In genomic region chr15:57297163-57297593, GRCh38 we compare ENCODE assay signal across 17 cellular contexts.
DNase-seq lines count a peak whose midpoint lies in the region; ATAC-seq, FAIRE-seq and TF ChIP-seq lines count a peak whose summit lies in the region.
"Had no signal": no experiment of that assay in that cellular context is flagged by ENCODE, and none has a peak within 500 bp of the region (broad histone marks: within the 10 kb centered on the region; RNA-seq: fewer than 3 reads in every experiment).

No MANE protein-coding gene starts in this region.

- DNase-seq in breast epithelium (ENCODE audit: low spot score in 2 of 2) (no peak), MCF 10A (ENCODE audit: unreplicated experiment) (no peak), NCI-H510A (lab: John Stamatoyannopoulos, UW) (peak; percentile 55), H1 (ENCODE audit: low read depth in 1 of 2, low spot score in 2 of 2) (peak in 1 of 2 experiments; percentile 46), midbrain (lab: John Stamatoyannopoulos, UW) (no peak), Kasumi-1 (lab: John Stamatoyannopoulos, UW) (no peak)
- no peak for DNase-seq in effector memory CD4-positive, alpha-beta T cell
- DNase-seq: islet precursor cell; NK-92 treated with Interleukin-12 subunit alpha and Interleukin-12 subunit beta, amount 100 ng/mL, for 24 hours; stimulated activated CD4-positive, alpha-beta T cell treated with anti-CD3 and anti-CD28 coated beads, Interleukin-12 subunit alpha, Interleukin-12 subunit beta, amount 100 ng/mL, for 4 hours had no signal

- no peaks in the 10 kb centered on the region for H3K27me3 ChIP-seq in breast epithelium
- no peaks in the 10 kb centered on the region for H3K27me3 ChIP-seq in H1 (replicated peaks in 1 of 4; ENCODE audit: control insufficient read depth in 3 of 4, extremely low read depth in 1 of 4, insufficient read depth in 3 of 4, low read length in 3 of 4)
- no peaks in the 10 kb centered on the region for H3K27me3 ChIP-seq in effector memory CD4-positive, alpha-beta T cell (replicated peaks; ENCODE audit: control insufficient read depth, insufficient read depth, low read length, poor library complexity, severe bottlenecking)
- H3K27me3 ChIP-seq: cardiac muscle cell, gastroesophageal sphincter, SJSA1 had no signal

- no peak for TF ChIP-seq RAD21 in H1 (IDR thresholded peaks at IDR 0.05 in 1 of 2, conservative IDR thresholded peaks at IDR 0.05 in 1 of 2; ENCODE audit: low read depth in 2 of 2, low read length in 2 of 2)

- H2BK120ac ChIP-seq in H1 (replicated peaks; ENCODE audit: low read depth, low read length) = no peak overlapping the region

- H2AFZ ChIP-seq in H1 (ENCODE audit: low read length) = no peak overlapping the region

- ATAC-seq in GM21423 (IDR thresholded peaks at IDR 0.05; ENCODE audit: unreplicated experiment) = no peak
- ATAC-seq: gastroesophageal sphincter had no signal

- CTCF ChIA-PET in MCF 10A (lab: Yijun Ruan, JAX) (interaction anchor here (0.6 to 1.3 kb wide), 7 partner anchors 10 to 820 kb away, joined by 3 to 6 read pairs (median 3); no protein-coding TSS in a partner anchor), H1 (lab: Charles Lee; ENCODE audit: partially characterized antibody) (interaction anchor here (0.8 to 1.9 kb wide), 10 partner anchors 9 to 806 kb away, joined by 3 to 9 read pairs (median 4); no protein-coding TSS in a partner anchor)

- H3K9me3 ChIP-seq in breast epithelium (no peaks in the 10 kb centered on the region), H1 (ENCODE audit: insufficient read depth in 2 of 2, low read depth in 1 of 2, low read length in 1 of 2) (no peaks in the 10 kb centered on the region)
- H3K9me3 ChIP-seq in effector memory CD4-positive, alpha-beta T cell (ENCODE audit: control insufficient read depth, low read length) = no peaks in the 10 kb centered on the region
- H3K9me3 ChIP-seq: gastroesophageal sphincter, prostate gland, SJSA1 had no signal

- no peak overlapping the region for H4K5ac ChIP-seq in H1 (ENCODE audit: insufficient read length, low read depth, low read length)

- H4K91ac ChIP-seq in H1 (replicated peaks; ENCODE audit: insufficient read length, low read length) = no peak overlapping the region

- no peak overlapping the region for H3K18ac ChIP-seq in H1 (ENCODE audit: extremely low read depth, low read length)

- 87% methylated on average over 3 of the region's 3 CpGs; no CpG with 5 or more reads in 1 of the 2 experiments for WGBS in H1 (ENCODE audit: extremely low coverage in 1 of 2, insufficient coverage in 1 of 2, insufficient read length in 1 of 2, insufficient replicate concordance in 2 of 2, low coverage in 1 of 2, low lambda C conversion rate in 2 of 2, missing lambda C conversion rate in 1 of 2), 2 experiments

- no peak overlapping the region for H3K14ac ChIP-seq in H1 (ENCODE audit: insufficient read length)

- no peak overlapping the region for H4K8ac ChIP-seq in H1 (ENCODE audit: extremely low read depth, insufficient read depth, low read length)

- POLR2A ChIA-PET in MCF 10A (lab: Yijun Ruan, JAX) (no interaction called here), H1 (lab: Charles Lee; ENCODE audit: partially characterized antibody) (interaction anchor here (1.1 to 1.4 kb wide), 2 partner anchors 9 to 10 kb away, joined by 4 to 5 read pairs; no protein-coding TSS in a partner anchor)

- TF ChIP-seq POLR2A in breast epithelium (IDR thresholded peaks at IDR 0.05) (no peak), H1 (IDR thresholded peaks at IDR 0.05; ENCODE audit: control extremely low read depth in 1 of 2, low read depth in 2 of 2, low read length in 2 of 2) (no peak)

- no peaks in the 10 kb centered on the region for H4K20me1 ChIP-seq in H1 (replicated peaks in 1 of 2; ENCODE audit: control insufficient read depth in 1 of 2, insufficient read depth in 2 of 2, low read length in 2 of 2)

- H3K79me2 ChIP-seq in H1 (ENCODE audit: control insufficient read depth in 1 of 2, insufficient read depth in 2 of 2, low read length in 2 of 2) = no peaks in the 10 kb centered on the region

- H2AK5ac ChIP-seq in H1 (ENCODE audit: low read depth, low read length) = no peak overlapping the region

- peak overlapping the region; percentile 21; the same call in 1 of the 2 replicates for H2BK12ac ChIP-seq in H1 (ENCODE audit: low read depth, low read length)

- H3K27ac ChIP-seq in breast epithelium (peak overlapping the region; percentile 23 to 54), H1 (ENCODE audit: low read depth, low read length) (no peak overlapping the region)
- H3K27ac ChIP-seq in effector memory CD4-positive, alpha-beta T cell (ENCODE audit: insufficient read depth, low read length, poor library complexity, severe bottlenecking) = no peak overlapping the region
- H3K27ac ChIP-seq: cardiac muscle cell, gastroesophageal sphincter, prostate gland, SJSA1 had no signal

- H3K36me3 Mint-ChIP-seq in MCF 10A (ENCODE audit: insufficient read depth, unreplicated experiment) = peaks cover 20% of the 10 kb centered on the region

- H3K27ac Mint-ChIP-seq in MCF 10A (ENCODE audit: low read depth, unreplicated experiment) = no peak overlapping the region
- H3K27ac Mint-ChIP-seq: activated naive CD4-positive, alpha-beta T cell treated with anti-CD3 and anti-CD28 coated beads, Interleukin-2, amount 50 U/mL, for 24 hours had no signal

- H3K4ac ChIP-seq in H1 (replicated peaks; ENCODE audit: insufficient read length, low read depth, low read length) = no peak overlapping the region

- no peak overlapping the region for H2BK15ac ChIP-seq in H1 (ENCODE audit: low read length)

- no peaks in the 10 kb centered on the region for H3K4me1 ChIP-seq in breast epithelium
- H3K4me1 ChIP-seq in H1 (replicated peaks in 1 of 4; ENCODE audit: control insufficient read depth in 3 of 4, insufficient read depth in 4 of 4, low read length in 3 of 4) = peaks cover 0 to 5% (median 0%) of the 10 kb centered on the region in 4 experiments; a peak in 5 of 7 replicates
- H3K4me1 ChIP-seq in effector memory CD4-positive, alpha-beta T cell (ENCODE audit: control insufficient read depth, insufficient read depth, low read length, poor library complexity, severe bottlenecking) = no peaks in the 10 kb centered on the region
- H3K4me1 ChIP-seq: gastroesophageal sphincter, prostate gland had no signal

- no peaks in the 10 kb centered on the region for H3K27me3 Mint-ChIP-seq in MCF 10A (ENCODE audit: insufficient read depth, unreplicated experiment)
- H3K27me3 Mint-ChIP-seq: activated naive CD4-positive, alpha-beta T cell treated with anti-CD3 and anti-CD28 coated beads, Interleukin-2, amount 50 U/mL, for 24 hours had no signal

- no peak overlapping the region for H3K56ac ChIP-seq in H1 (replicated peaks; ENCODE audit: insufficient read length, low read depth, low read length)

- H3K4me1 Mint-ChIP-seq in MCF 10A (ENCODE audit: insufficient read depth, unreplicated experiment) = no peaks in the 10 kb centered on the region
- H3K4me1 Mint-ChIP-seq: activated naive CD4-positive, alpha-beta T cell treated with anti-CD3 and anti-CD28 coated beads, Interleukin-2, amount 50 U/mL, for 24 hours had no signal

- no TSS peak for BruUV-seq in MCF 10A (replicated peaks; lab: Mats Ljungman, UMichigan)

- H3K4me3 ChIP-seq in breast epithelium = peak overlapping the region in 1 of 3 donors; percentile 13
- H3K4me3 ChIP-seq in H1 (ENCODE audit: extremely low read depth in 1 of 4, insufficient read depth in 2 of 4, low read depth in 3 of 4, low read length in 4 of 4) = no peak overlapping the region
- no peak overlapping the region for H3K4me3 ChIP-seq in effector memory CD4-positive, alpha-beta T cell (ENCODE audit: insufficient read depth, low read depth, low read length, poor library complexity, severe bottlenecking)
- H3K4me3 ChIP-seq: cardiac muscle cell, gastroesophageal sphincter, prostate gland, SJSA1 had no signal

- H3K23ac ChIP-seq in H1 (ENCODE audit: insufficient read length) = no peak overlapping the region

- H3K4me2 ChIP-seq in H1 (ENCODE audit: insufficient read depth in 1 of 2, low read depth in 2 of 2, low read length in 2 of 2) = no peak overlapping the region

- no peak for TF ChIP-seq EP300 in H1 (IDR thresholded peaks at IDR 0.05; ENCODE audit: borderline replicate concordance in 1 of 2, low read depth in 2 of 2, low read length in 2 of 2)

- intact Hi-C loops in breast epithelium (cut with DNase I; ENCODE audit: low total_unique reads) (no loop called here), MCF 10A (cut with micrococcal nuclease) (no loop called here)

- no peaks in the 10 kb centered on the region for H3K36me3 ChIP-seq in breast epithelium
- no peaks in the 10 kb centered on the region for H3K36me3 ChIP-seq in H1 (ENCODE audit: control insufficient read depth in 2 of 4, insufficient read depth in 4 of 4, low read length in 3 of 4)
- no peaks in the 10 kb centered on the region for H3K36me3 ChIP-seq in effector memory CD4-positive, alpha-beta T cell (ENCODE audit: control insufficient read depth, insufficient read depth, low read length)
- H3K36me3 ChIP-seq: cardiac muscle cell, prostate gland, SJSA1 had no signal

- no peaks in the 10 kb centered on the region for H3K9me3 Mint-ChIP-seq in MCF 10A (ENCODE audit: unreplicated experiment)

- no peaks in the 10 kb centered on the region for H3K23me2 ChIP-seq in H1 (ENCODE audit: low read depth, low read length)

- TF ChIP-seq CTCF in breast epithelium (IDR thresholded peaks at IDR 0.05) (no peak), MCF 10A (IDR thresholded peaks at IDR 0.05; ENCODE audit: unreplicated experiment) (no peak), H1 (IDR thresholded peaks at IDR 0.05; ENCODE audit: control extremely low read depth in 1 of 3, insufficient read depth in 1 of 3, low read depth in 1 of 3, low read length in 3 of 3) (no peak)

- no peak overlapping the region for H2BK20ac ChIP-seq in H1 (ENCODE audit: low read length)

- no peak overlapping the region for H3K4me3 Mint-ChIP-seq in MCF 10A (ENCODE audit: unreplicated experiment)
- H3K4me3 Mint-ChIP-seq: activated naive CD4-positive, alpha-beta T cell treated with anti-CD3 and anti-CD28 coated beads, Interleukin-2, amount 50 U/mL, for 24 hours had no signal

- no peaks in the 10 kb centered on the region for H3K79me1 ChIP-seq in H1 (ENCODE audit: low read depth, low read length)

- no peak overlapping the region for H3K9ac ChIP-seq in H1 (replicated peaks in 1 of 4; ENCODE audit: extremely low read depth in 1 of 4, low read depth in 3 of 4, low read length in 3 of 4)

- no peak for FAIRE-seq in H1 (lab: Jason Lieb, UNC)
- FAIRE-seq: endometrium had no signal

- peak overlapping the region; percentile 54; the same call in 1 of the 2 replicates for H2BK5ac ChIP-seq in H1 (ENCODE audit: low read depth, low read length)

TF ChIP-seq in H1, 55 proteins besides CTCF, POLR2A, EP300 and RAD21:
- TF ChIP-seq TAF7 (optimal IDR thresholded peaks at IDR 0.05; ENCODE audit: borderline replicate concordance, low read depth, low read length) (no peak), GABPA (IDR thresholded peaks at IDR 0.05; ENCODE audit: borderline replicate concordance, insufficient read depth, low read length) (no peak), SP2 (IDR thresholded peaks at IDR 0.05; ENCODE audit: low read length) (no peak), CTBP2 (IDR thresholded peaks at IDR 0.05; ENCODE audit: borderline replicate concordance, insufficient read depth, insufficient read length, low read length) (no peak)

Comparison
In these comparisons a context has a peak if more than half of its experiments do, and no peak if none do; other contexts are left out.
1. H3K27ac ChIP-seq: peak in breast epithelium (2 of 2); none in H1 (single experiment) and effector memory CD4-positive, alpha-beta T cell (single experiment).